8 cellular contexts compared by ENCODE assay signal in genomic region chr1:220528049-220528678, GRCh38. TPM values are rescaled to one million over a fixed set of nuclear protein-coding genes. Genes with fewer than 3 reads are reported as not detected.
A peak's percentile ranks its signal among the peaks of the same experiment; 100 is the strongest.
DNase-seq lines count a peak whose midpoint lies in the region; ATAC-seq and TF ChIP-seq lines count a peak whose summit lies in the region.

Gene MARK1 (plus strand): TSS chr1:220528136. CDS start chr1:220528823, 687 bp downstream.

- H3F3A ChIP-seq in PC-3 (ENCODE audit: low read length, unreplicated experiment) = no peaks in the 10 kb centered on the region

- H3K9me3 ChIP-seq in PC-3 (ENCODE audit: low read length) = no peaks in the 10 kb centered on the region
- no peaks in the 10 kb centered on the region for H3K9me3 ChIP-seq in skeletal muscle tissue (ENCODE audit: control insufficient read depth in 3 of 3, low read length in 3 of 3)

- peaks cover 13% of the 10 kb centered on the region; the same call in 1 of the 2 replicates for H3K4me1 ChIP-seq in PC-3 (ENCODE audit: insufficient read depth, low read length)
- peaks cover 4 to 8% (median 7%) of the 10 kb centered on the region in 3 donors for H3K4me1 ChIP-seq in skeletal muscle tissue (ENCODE audit: control insufficient read depth in 3 of 3, insufficient read depth in 3 of 3, low read length in 3 of 3)

- peak within 1 kb of the TSS; percentile 89 for H3K4me2 ChIP-seq in PC-3 (ENCODE audit: low read length)

- H3K9ac ChIP-seq in PC-3 (ENCODE audit: low read length) (no peak within 1 kb of the TSS), skeletal muscle tissue (ENCODE audit: low read depth in 1 of 3, low read length in 3 of 3) (peak within 1 kb of the TSS; percentile 80 to 89 (median 81))

- no peaks in the 10 kb centered on the region for H4K20me1 ChIP-seq in PC-3 (ENCODE audit: low read length)

- intact Hi-C loops in PC-3 (cut with micrococcal nuclease) = loop anchor here (5.0 to 10.0 kb wide), 2 partner anchors 231 to 313 kb away; no protein-coding TSS in a partner anchor

- H3K79me2 ChIP-seq in PC-3 (ENCODE audit: low read length) = no peaks in the 10 kb centered on the region

- H3K27me3 ChIP-seq in PC-3 (ENCODE audit: low read length) = peaks cover 92% of the 10 kb centered on the region
- H3K27me3 ChIP-seq in skeletal muscle tissue (ENCODE audit: control insufficient read depth in 3 of 3, insufficient read depth in 3 of 3, low read length in 3 of 3) = peaks cover 0 to 12% (median 5%) of the 10 kb centered on the region in 3 donors

- POLR2A ChIA-PET in PC-3 (lab: Charles Lee; ENCODE audit: unreplicated experiment) = no interaction called here

- H3K27ac ChIP-seq in C4-2B (peak within 1 kb of the TSS; percentile 60), PC-3 (ENCODE audit: low read length) (no peak within 1 kb of the TSS), skeletal muscle tissue (ENCODE audit: low read depth, low read length) (peak within 1 kb of the TSS; percentile 68)

- H3K4me3 ChIP-seq in PC-3 (ENCODE audit: low read length) (peak within 1 kb of the TSS; percentile 69), cardiac fibroblast (replicated peaks in 1 of 2; ENCODE audit: low read depth in 2 of 2, low read length in 2 of 2) (peak within 1 kb of the TSS; percentile 58 to 70), skeletal muscle tissue (ENCODE audit: low read length in 3 of 3) (peak within 1 kb of the TSS; percentile 78 to 86 (median 80))

- no TSS peak for BruUV-seq in PC-3 (replicated peaks; lab: Mats Ljungman, UMichigan)

- H3K36me3 ChIP-seq in PC-3 (ENCODE audit: low read depth, low read length) (no peaks in the 10 kb centered on the region), skeletal muscle tissue (ENCODE audit: control insufficient read depth in 3 of 3, insufficient read depth in 3 of 3, low read length in 3 of 3) (no peaks in the 10 kb centered on the region)

- DNase-seq in PC-3 = peak; percentile 47
- peak; percentile 24 to 49 for DNase-seq in cardiac fibroblast (ENCODE audit: low read depth in 2 of 2)
- peak; percentile 18 for DNase-seq in iris pigment epithelial cell (ENCODE audit: low read depth)
- DNase-seq in SW 1271 (lab: John Stamatoyannopoulos, UW) = no peak

- TF ChIP-seq CTCF in C4-2B (conservative IDR thresholded peaks at IDR 0.05) (no peak), PC-3 (conservative IDR thresholded peaks at IDR 0.05; ENCODE audit: low read depth, low read length) (no peak), cardiac fibroblast (IDR thresholded peaks at IDR 0.05; ENCODE audit: low read depth, low read length) (no peak)

- peak within 1 kb of the TSS; percentile 86 for H2AFZ ChIP-seq in PC-3 (ENCODE audit: low read length)

- peak; percentile 57 for ATAC-seq in GM18907 (IDR thresholded peaks at IDR 0.05; ENCODE audit: unreplicated experiment)
- ATAC-seq in HG03159 (IDR thresholded peaks at IDR 0.05; ENCODE audit: unreplicated experiment) = peak; percentile 63
- ATAC-seq in PC-3 = peak; percentile 73

- CTCF ChIA-PET in PC-3 (lab: Charles Lee) = no interaction called here

- no peaks in the 10 kb centered on the region for H3K9me2 ChIP-seq in PC-3 (replicated peaks; ENCODE audit: low read length)

RNA-seq across cellular contexts. Expression of gene MARK1, which starts in this region (rescaled TPM):
- 0.40 and 1.5 TPM in 2 replicates for total RNA-seq in PC-3 (2014; rRNA removed)
- total RNA-seq in skeletal muscle tissue = 9.9 TPM

Comparison
In these comparisons a context has a peak if more than half of its experiments do, and no peak if none do; other contexts are left out.
1. DNase-seq: peak in PC-3 (single experiment), cardiac fibroblast (2 of 2) and iris pigment epithelial cell (single experiment); none in SW 1271 (0 of 2).
2. Peak in every context shown above with its lines, with median percentiles within 50 percentile points of each other: ATAC-seq and H3K4me3 ChIP-seq.